In the genomic region with DNA sequence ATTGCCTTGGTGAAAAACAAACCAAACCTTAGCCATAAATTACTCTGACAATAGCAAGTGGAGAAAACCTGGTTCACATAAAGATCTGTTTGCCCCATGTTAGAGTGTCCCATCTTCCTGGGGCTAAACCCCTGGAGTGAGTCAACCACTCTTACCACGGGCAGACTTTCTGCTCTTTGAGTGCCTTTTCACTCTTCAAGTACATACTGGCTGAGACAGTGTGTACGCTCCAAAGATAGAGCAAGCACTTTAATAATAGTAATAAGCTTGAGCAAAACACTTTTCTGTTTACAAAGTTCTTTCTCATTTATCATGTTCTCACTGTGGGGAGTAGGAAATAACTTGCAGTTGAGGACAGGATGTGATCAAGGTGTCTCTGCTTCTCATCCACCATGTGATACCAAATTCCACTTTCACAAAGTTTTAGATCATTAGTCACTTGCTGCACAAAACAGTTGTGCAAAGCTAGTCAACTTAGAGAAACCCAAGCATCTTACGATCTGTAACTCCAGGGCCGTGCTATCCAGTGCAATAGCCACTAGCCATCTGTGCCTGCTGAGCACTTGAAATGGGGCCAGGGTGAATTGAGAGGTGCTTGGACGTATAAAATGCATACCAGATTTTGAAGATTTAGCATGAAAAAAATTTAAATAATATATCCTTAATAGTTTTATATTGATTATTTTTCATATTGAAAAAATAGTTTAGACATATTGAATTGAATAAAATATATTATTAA, we compare ENCODE assay signal across 23 cellular contexts.
DNase-seq lines count a peak whose midpoint lies in the region; ATAC-seq, FAIRE-seq and TF ChIP-seq lines count a peak whose summit lies in the region.
"Had no signal": no experiment of that assay in that cellular context is flagged by ENCODE, and none has a peak within 500 bp of the region (broad histone marks: within the 10 kb centered on the region; RNA-seq: fewer than 3 reads in every experiment).

No MANE protein-coding gene starts in this region.

- no peaks in the 10 kb centered on the region for H3K4me1 Mint-ChIP-seq in glutamatergic neuron (ENCODE audit: low read depth, unreplicated experiment)
- H3K4me1 Mint-ChIP-seq: CD4-positive, CD25-positive, alpha-beta regulatory T cell had no signal

- no peaks in the 10 kb centered on the region for H3K36me3 Mint-ChIP-seq in glutamatergic neuron (ENCODE audit: unreplicated experiment)
- H3K36me3 Mint-ChIP-seq: CD4-positive, CD25-positive, alpha-beta regulatory T cell had no signal

- H3K36me3 ChIP-seq in bronchial epithelial cell (ENCODE audit: control insufficient read depth, insufficient read depth, low read length), result no peaks in the 10 kb centered on the region
- H3K36me3 ChIP-seq in small intestine (ENCODE audit: control insufficient read depth in 2 of 2, insufficient read depth in 2 of 2, low read length in 2 of 2), result no peaks in the 10 kb centered on the region
- H3K36me3 ChIP-seq: prostate gland had no signal

- intact Hi-C loops in left colon (cut with DNase I, micrococcal nuclease), result no loop called here

- H3K9me3 Mint-ChIP-seq in glutamatergic neuron (ENCODE audit: unreplicated experiment), result no peaks in the 10 kb centered on the region
- H3K9me3 Mint-ChIP-seq: T-helper 1 cell treated with Interleukin-12 subunit alpha and Interleukin-12 subunit beta and Interleukin-4 antibody, amounts not matched to agents 30 μg/mL and 1 μg/mL, for 36 hours had no signal

- H3K4me3 Mint-ChIP-seq in glutamatergic neuron (ENCODE audit: unreplicated experiment), result no peak overlapping the region
- H3K4me3 Mint-ChIP-seq: CD4-positive, CD25-positive, alpha-beta regulatory T cell; T-helper 1 cell treated with Interleukin-12 subunit alpha and Interleukin-12 subunit beta and Interleukin-4 antibody, amounts not matched to agents 30 μg/mL and 1 μg/mL, for 36 hours had no signal

- FAIRE-seq in HTR-8/SVneo (lab: Jason Lieb, UNC) (no peak), bronchial epithelial cell (lab: Jason Lieb, UNC) (no peak), small intestine (lab: Jason Lieb, UNC) (no peak)

- 77 to 85% (median 79%) methylated on average over 5 of the region's 5 CpGs for WGBS in small intestine, 3 donors

- no peak overlapping the region for H3K4me3 ChIP-seq in AG10803 (ENCODE audit: low read length)
- no peak overlapping the region for H3K4me3 ChIP-seq in bronchial epithelial cell (ENCODE audit: low read depth, low read length)
- H3K4me3 ChIP-seq in small intestine (ENCODE audit: low read depth in 1 of 2, low read length in 2 of 2), result no peak overlapping the region
- H3K4me3 ChIP-seq: prostate gland had no signal

- no peak for ATAC-seq in left colon

- no peak overlapping the region for H3K27ac ChIP-seq in small intestine (ENCODE audit: low read depth in 1 of 2, low read length in 1 of 2)
- H3K27ac ChIP-seq: KMS-11, prostate gland had no signal

- H3K9me3 ChIP-seq in small intestine (ENCODE audit: control insufficient read depth, low read depth), result no peaks in the 10 kb centered on the region
- H3K9me3 ChIP-seq: prostate gland had no signal

- no peak overlapping the region for H3K27ac Mint-ChIP-seq in glutamatergic neuron (ENCODE audit: unreplicated experiment)
- H3K27ac Mint-ChIP-seq: CD4-positive, CD25-positive, alpha-beta regulatory T cell; T-helper 1 cell treated with Interleukin-12 subunit alpha and Interleukin-12 subunit beta and Interleukin-4 antibody, amounts not matched to agents 30 μg/mL and 1 μg/mL, for 36 hours had no signal

- no peak for TF ChIP-seq CTCF in AG10803 (conservative IDR thresholded peaks at IDR 0.05; ENCODE audit: low read length)
- TF ChIP-seq CTCF in bronchial epithelial cell (IDR thresholded peaks at IDR 0.05; ENCODE audit: insufficient read depth, low read length, severe bottlenecking), result no peak
- TF ChIP-seq CTCF in glutamatergic neuron (IDR thresholded peaks at IDR 0.05; ENCODE audit: partially characterized antibody, unreplicated experiment), result no peak

- no peaks in the 10 kb centered on the region for H3K27me3 Mint-ChIP-seq in glutamatergic neuron (ENCODE audit: unreplicated experiment)

- DNase-seq in AG10803 (ENCODE audit: low read depth) (peak; percentile 68), HTR-8/SVneo (ENCODE audit: insufficient read length, low spot score) (peak; percentile 3), bronchial epithelial cell (ENCODE audit: low read depth) (peak; percentile 44), kidney tubule cell (ENCODE audit: low spot score) (peak; percentile 81), left colon (no peak), glutamatergic neuron (no peak), small intestine (no peak), NCI-H1048 (lab: John Stamatoyannopoulos, UW) (no peak)
- DNase-seq: ACHN; activated CD4-positive, alpha-beta T cell treated with anti-CD3 and anti-CD28 coated beads, Interleukin-2, amount 50 U/mL, for 4 hours; activated gamma-delta T cell treated with Interleukin-2 at 50 U/mL for 16 hours; activated T-cell treated with anti-CD3 and anti-CD28 coated beads for 4 hours; amniotic stem cell; CD4-positive, CD25-positive, alpha-beta regulatory T cell; cerebellar nuclear complex; midbrain; NCI-H1092 treated with DMSO at 0.1 percent for 48 hours; NCI-H526 treated with DMSO at 0.1 percent for 48 hours; OCI-M1; stimulated activated CD4-positive, alpha-beta T cell treated with anti-CD3 and anti-CD28 coated beads, Interleukin-4, amount 100 ng/mL, for 4 hours had no signal

- no peaks in the 10 kb centered on the region for H3K4me1 ChIP-seq in small intestine (ENCODE audit: control insufficient read depth in 2 of 2, insufficient read depth in 1 of 2, low read depth in 1 of 2, low read length in 1 of 2)
- H3K4me1 ChIP-seq: prostate gland had no signal

- H3K27me3 ChIP-seq in bronchial epithelial cell (ENCODE audit: control insufficient read depth, insufficient read depth, low read length) (no peaks in the 10 kb centered on the region), small intestine (ENCODE audit: control insufficient read depth in 2 of 2, insufficient read depth in 2 of 2, low read length in 2 of 2) (no peaks in the 10 kb centered on the region)

Comparison
In these comparisons a context has a peak if more than half of its experiments do, and no peak if none do; other contexts are left out.
1. DNase-seq: peak in AG10803 (single experiment), HTR-8/SVneo (single experiment), bronchial epithelial cell (single experiment) and kidney tubule cell (single experiment); none in left colon (0 of 2), glutamatergic neuron (single experiment), small intestine (single experiment) and NCI-H1048 (single experiment).